ENCODE assay signal across 8 cellular contexts in the genomic region with DNA sequence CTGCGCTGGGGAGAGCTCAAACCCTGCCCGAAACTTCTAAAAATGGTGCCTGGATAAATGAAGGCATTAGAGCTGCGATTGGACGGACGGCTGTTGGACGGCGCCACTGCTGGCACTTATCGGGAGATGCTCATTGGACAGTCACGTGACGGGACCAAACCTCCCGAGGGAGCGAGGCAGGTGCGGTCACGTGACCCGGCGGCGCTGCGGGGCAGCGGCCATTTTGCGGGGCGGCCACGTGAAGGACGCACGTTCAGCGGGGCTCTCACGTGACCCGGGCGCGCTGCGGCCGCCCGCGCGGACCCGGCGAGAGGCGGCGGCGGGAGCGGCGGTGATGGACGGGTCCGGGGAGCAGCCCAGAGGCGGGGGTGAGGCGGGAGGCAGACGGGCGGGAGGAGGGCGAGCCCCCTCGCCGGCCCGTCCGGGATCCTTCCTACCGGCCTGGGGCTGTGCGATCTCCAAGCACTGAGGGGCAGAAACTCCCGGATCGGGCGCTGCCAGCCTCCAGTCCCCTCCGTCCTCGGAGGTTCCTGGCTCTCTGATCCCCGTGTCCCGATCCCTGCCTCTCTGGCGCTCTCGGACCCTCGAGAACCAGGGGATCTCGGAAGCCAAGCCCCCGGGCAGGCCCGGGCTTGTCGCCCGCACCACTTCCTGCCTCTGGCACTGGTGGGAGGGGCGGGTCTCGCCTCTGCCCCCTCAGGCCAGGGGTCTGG. TPM values are rescaled to one million over a fixed set of nuclear protein-coding genes. Genes with fewer than 3 reads are reported as not detected.
DNase-seq lines count a peak whose midpoint lies in the region; ATAC-seq and TF ChIP-seq lines count a peak whose summit lies in the region.

TSS of gene BAX (plus strand) at position 281 of the 713 bp plus-strand sequence. CDS start at position 335, 54 bp downstream.

- H3K4me1 ChIP-seq in ES-I3 (ENCODE audit: insufficient read depth, low read length), result peaks cover 10% of the 10 kb centered on the region; the same call in 1 of the 2 replicates

- H3K4me1 Mint-ChIP-seq in stimulated activated naive CD8-positive, alpha-beta T cell treated with anti-CD3 and anti-CD28 coated beads, Interleukin-15, amount 100 ng/mL, for 72 hours, result peaks cover 53% of the 10 kb centered on the region

- H3K27me3 Mint-ChIP-seq in stimulated activated naive CD8-positive, alpha-beta T cell treated with anti-CD3 and anti-CD28 coated beads, Interleukin-15, amount 100 ng/mL, for 72 hours, result no peaks in the 10 kb centered on the region

- DNase-seq in H7, result peak; percentile 99
- DNase-seq in MG63, result peak; percentile 98
- DNase-seq in SIG-M5 (lab: John Stamatoyannopoulos, UW), result peak; percentile 29
- DNase-seq in activated gamma-delta T cell (lab: John Stamatoyannopoulos, UW), result peak; percentile 77
- DNase-seq in fibroblast of the conjunctiva (ENCODE audit: low read depth), result peak; percentile 96
- DNase-seq in stimulated activated naive CD8-positive, alpha-beta T cell treated with anti-CD3 and anti-CD28 coated beads, Interleukin-15, amount 100 ng/mL, for 72 hours, result peak; percentile 94 to 97

- H3K9me3 ChIP-seq in ES-I3 (ENCODE audit: control insufficient read depth, insufficient read depth, low read length) (no peaks in the 10 kb centered on the region), MG63 (no peaks in the 10 kb centered on the region), neural cell (ENCODE audit: low read length) (no peaks in the 10 kb centered on the region)

- H2AFZ ChIP-seq in neural cell (ENCODE audit: low read depth, low read length), result peak within 1 kb of the TSS; percentile 76

- peak; percentile 88 for ATAC-seq in stimulated activated naive CD8-positive, alpha-beta T cell treated with anti-CD3 and anti-CD28 coated beads, Interleukin-15, amount 100 ng/mL, for 72 hours

- H4K20me1 ChIP-seq in neural cell (ENCODE audit: insufficient read depth), result no peaks in the 10 kb centered on the region

- peak within 1 kb of the TSS; percentile 96 for H3K4me3 ChIP-seq in H7 (ENCODE audit: insufficient read depth, low read depth, low read length)
- peak within 1 kb of the TSS; percentile 96 for H3K4me3 ChIP-seq in MG63
- peak within 1 kb of the TSS; percentile 94 for H3K4me3 ChIP-seq in neural cell (ENCODE audit: low read length)

- no peaks in the 10 kb centered on the region for H3F3A ChIP-seq in neural cell (ENCODE audit: insufficient read depth, low read length, poor library complexity, severe bottlenecking)

- H3K79me2 ChIP-seq in neural cell (replicated peaks; ENCODE audit: insufficient read depth, low read length), result peaks cover 9% of the 10 kb centered on the region

- peak within 1 kb of the TSS; percentile 96 to 99 for H3K27ac Mint-ChIP-seq in stimulated activated naive CD8-positive, alpha-beta T cell treated with anti-CD3 and anti-CD28 coated beads, Interleukin-15, amount 100 ng/mL, for 72 hours

- H3K4me3 Mint-ChIP-seq in stimulated activated naive CD8-positive, alpha-beta T cell treated with anti-CD3 and anti-CD28 coated beads, Interleukin-15, amount 100 ng/mL, for 72 hours, result peak within 1 kb of the TSS; percentile 97 to 98

- H3K27ac ChIP-seq in neural cell (ENCODE audit: low read length), result peak within 1 kb of the TSS; percentile 63

- TF ChIP-seq EP300 in neural cell (conservative IDR thresholded peaks at IDR 0.05; ENCODE audit: poor library complexity, severe bottlenecking), result peak; percentile 67

- peak; percentile 45 for TF ChIP-seq RAD21 in neural cell (conservative IDR thresholded peaks at IDR 0.05)

- no peaks in the 10 kb centered on the region for H3K9me2 ChIP-seq in neural cell (ENCODE audit: insufficient read depth, low read length)

- H3K27me3 ChIP-seq in H7 (ENCODE audit: control insufficient read depth, insufficient read depth, low read length) (no peaks in the 10 kb centered on the region), MG63 (no peaks in the 10 kb centered on the region), neural cell (ENCODE audit: insufficient read depth, low read depth, low read length) (no peaks in the 10 kb centered on the region)

- H3K36me3 ChIP-seq in ES-I3 (ENCODE audit: insufficient read depth, low read length) (peaks cover 20% of the 10 kb centered on the region), H7 (replicated peaks; ENCODE audit: control insufficient read depth, insufficient read depth, low read length) (peaks cover 19% of the 10 kb centered on the region), MG63 (peaks cover 28% of the 10 kb centered on the region), neural cell (ENCODE audit: insufficient read depth, low read length) (no peaks in the 10 kb centered on the region)

- H3K9ac ChIP-seq in ES-I3 (ENCODE audit: low read depth, low read length) (peak within 1 kb of the TSS; percentile 96), neural cell (ENCODE audit: low read length) (peak within 1 kb of the TSS; percentile 92)

- H3K4me2 ChIP-seq in neural cell (ENCODE audit: low read length), result peak within 1 kb of the TSS; percentile 92

- no peaks in the 10 kb centered on the region for H3K9me3 Mint-ChIP-seq in stimulated activated naive CD8-positive, alpha-beta T cell treated with anti-CD3 and anti-CD28 coated beads, Interleukin-15, amount 100 ng/mL, for 72 hours

- TF ChIP-seq CTCF in neural cell (IDR thresholded peaks at IDR 0.05; ENCODE audit: poor library complexity, severe bottlenecking), result peak; percentile 41

TF ChIP-seq in neural cell, 6 proteins besides CTCF, POLR2A, EP300 and RAD21:
- TF ChIP-seq EZH2 (IDR thresholded peaks at IDR 0.05; ENCODE audit: borderline replicate concordance, insufficient read depth, low read length, poor library complexity, severe bottlenecking) (no peak), SMC3 (conservative IDR thresholded peaks at IDR 0.05; ENCODE audit: poor library complexity) (peak; percentile 52), MXI1 (conservative IDR thresholded peaks at IDR 0.05; ENCODE audit: poor library complexity, severe bottlenecking) (peak; percentile 87), POLR2AphosphoS5 (IDR thresholded peaks at IDR 0.05) (peak; percentile 69), TAF1 (IDR thresholded peaks at IDR 0.05; ENCODE audit: low read depth) (no peak), REST (IDR thresholded peaks at IDR 0.05; ENCODE audit: borderline replicate concordance) (peak; percentile 50)

RNA-seq across cellular contexts. Expression of gene BAX, which starts in this region (rescaled TPM):
- total RNA-seq in H7 (2014; rRNA removed; shearing (Covaris generic)), result 57.8 and 72.6 TPM in 2 replicates
- total RNA-seq in MG63 (2014; rRNA removed; shearing (Covaris generic); ENCODE audit: low replicate concordance), result 38.2 and 61.4 TPM in 2 replicates
- polyA plus RNA-seq in neural cell, result 71.9 and 90.3 TPM in 2 replicates
- polyA minus RNA-seq in neural cell, result 17.4 and 20.2 TPM in 2 replicates

Comparison
In these comparisons a context has a peak if more than half of its experiments do, and no peak if none do; other contexts are left out.
1. Peak in every context shown above with its lines: DNase-seq, ATAC-seq, H3K4me3 ChIP-seq and H3K27ac ChIP-seq.
2. DNase-seq: peak in every context shown above with its lines; median percentile 99 in H7; 98 in MG63; 96 in fibroblast of the conjunctiva; 96 in stimulated activated naive CD8-positive, alpha-beta T cell treated with anti-CD3 and anti-CD28 coated beads, Interleukin-15, amount 100 ng/mL, for 72 hours; 77 in activated gamma-delta T cell; 29 in SIG-M5.